Comparison of ENCODE assay signal across 18 cellular contexts in genomic region chrX:110015027-110015426, GRCh38. TPM values are rescaled to one million over a fixed set of nuclear protein-coding genes. Genes with fewer than 3 reads are reported as not detected.
DNase-seq lines count a peak whose midpoint lies in the region; ATAC-seq and TF ChIP-seq lines count a peak whose summit lies in the region.
"Had no signal": no experiment of that assay in that cellular context is flagged by ENCODE, and none has a peak within 500 bp of the region (broad histone marks: within the 10 kb centered on the region; RNA-seq: fewer than 3 reads in every experiment).

No MANE protein-coding gene starts in this region.

- peaks cover 4% of the 10 kb centered on the region for H3K4me1 Mint-ChIP-seq in activated CD8-positive, alpha-beta memory T cell treated with anti-CD3 and anti-CD28 coated beads, Interleukin-2, amount 10 ng/mL, durations not matched to agents 7 days and 5 days

- intact Hi-C loops in body of pancreas (cut with DNase I) (no loop called here), left ventricle myocardium superior (cut with micrococcal nuclease) (no loop called here)

- no peaks in the 10 kb centered on the region for H3K9me2 ChIP-seq in Karpas-422 (replicated peaks; ENCODE audit: insufficient read depth, low read length)

- no peak for TF ChIP-seq POLR2A in body of pancreas (IDR thresholded peaks at IDR 0.05)

- H3K9me3 ChIP-seq in Karpas-422 (ENCODE audit: low read length) (no peaks in the 10 kb centered on the region), body of pancreas (no peaks in the 10 kb centered on the region), neutrophil (no peaks in the 10 kb centered on the region)
- no peaks in the 10 kb centered on the region for H3K9me3 ChIP-seq in effector memory CD4-positive, alpha-beta T cell (ENCODE audit: control insufficient read depth, low read length)
- H3K9me3 ChIP-seq: sigmoid colon, suprapubic skin had no signal

- H3K4me2 ChIP-seq in Karpas-422 (ENCODE audit: low read depth, low read length, poor library complexity, severe bottlenecking) = no peak overlapping the region

- no peaks in the 10 kb centered on the region for H3K9me3 Mint-ChIP-seq in activated CD8-positive, alpha-beta memory T cell treated with anti-CD3 and anti-CD28 coated beads, Interleukin-2, amount 10 ng/mL, durations not matched to agents 7 days and 5 days (ENCODE audit: low read depth)
- H3K9me3 Mint-ChIP-seq: activated CD4-positive, alpha-beta T cell treated with anti-CD3 and anti-CD28 coated beads, Interleukin-2, amount 10 ng/mL, durations not matched to agents 24 days and 14 days; activated naive CD8-positive, alpha-beta T cell treated with anti-CD3 and anti-CD28 coated beads, Interleukin-2, amount 10 ng/mL, durations not matched to agents 7 days and 5 days; activated T-helper 17 cell treated with anti-CD3 and anti-CD28 coated beads, Interleukin-2, amount 50 U/mL, for 72 hours had no signal

- CTCF ChIA-PET in activated CD8-positive, alpha-beta memory T cell treated with anti-CD3 and anti-CD28 coated beads, Interleukin-2, amount 10 ng/mL, durations not matched to agents 7 days and 5 days (lab: Charles Lee) = no interaction called here

- H3K27me3 ChIP-seq in Karpas-422 (ENCODE audit: low read length) (no peaks in the 10 kb centered on the region), body of pancreas (no peaks in the 10 kb centered on the region), neutrophil (no peaks in the 10 kb centered on the region)
- no peaks in the 10 kb centered on the region for H3K27me3 ChIP-seq in effector memory CD4-positive, alpha-beta T cell (replicated peaks; ENCODE audit: control insufficient read depth, insufficient read depth, low read length, poor library complexity, severe bottlenecking)
- H3K27me3 ChIP-seq: sigmoid colon, suprapubic skin had no signal

- H4K20me1 ChIP-seq in Karpas-422 (ENCODE audit: insufficient read depth, low read depth, low read length) = no peaks in the 10 kb centered on the region

- TF ChIP-seq CTCF in body of pancreas (IDR thresholded peaks at IDR 0.05) (no peak), neutrophil (IDR thresholded peaks at IDR 0.05) (no peak)

- ATAC-seq in body of pancreas (no peak), left ventricle myocardium superior (peak; percentile 19), SK-N-SH treated with all-trans-retinoic acid at 6 μM for 48 hours (no peak)
- no peak for ATAC-seq in activated CD8-positive, alpha-beta memory T cell treated with anti-CD3 and anti-CD28 coated beads, Interleukin-2, amount 10 ng/mL, durations not matched to agents 7 days and 5 days
- ATAC-seq: activated T-helper 17 cell treated with anti-CD3 and anti-CD28 coated beads, Interleukin-2, amount 50 U/mL, for 72 hours had no signal

- H3K27me3 Mint-ChIP-seq in activated CD8-positive, alpha-beta memory T cell treated with anti-CD3 and anti-CD28 coated beads, Interleukin-2, amount 10 ng/mL, durations not matched to agents 7 days and 5 days = no peaks in the 10 kb centered on the region
- H3K27me3 Mint-ChIP-seq: activated CD4-positive, alpha-beta T cell treated with anti-CD3 and anti-CD28 coated beads, Interleukin-2, amount 10 ng/mL, durations not matched to agents 24 days and 14 days; activated naive CD8-positive, alpha-beta T cell treated with anti-CD3 and anti-CD28 coated beads, Interleukin-2, amount 10 ng/mL, durations not matched to agents 7 days and 5 days; activated T-helper 17 cell treated with anti-CD3 and anti-CD28 coated beads, Interleukin-2, amount 50 U/mL, for 72 hours had no signal

- 56 to 64% methylated on average over 2 to 3 of the region's 3 CpGs for WGBS in body of pancreas, 2 donors

- H3K36me3 Mint-ChIP-seq in activated CD8-positive, alpha-beta memory T cell treated with anti-CD3 and anti-CD28 coated beads, Interleukin-2, amount 10 ng/mL, durations not matched to agents 7 days and 5 days = peaks cover 28% of the 10 kb centered on the region

- DNase-seq in Karpas-422 (peak; percentile 16), body of pancreas (peak; percentile 14 to 35 (median 28)), left ventricle myocardium superior (no peak), NCI-H1436 (lab: John Stamatoyannopoulos, UW) (no peak)
- no peak for DNase-seq in activated CD8-positive, alpha-beta memory T cell treated with anti-CD3 and anti-CD28 coated beads, Interleukin-2, amount 10 ng/mL, durations not matched to agents 7 days and 5 days
- DNase-seq in effector memory CD4-positive, alpha-beta T cell = no peak
- DNase-seq: activated CD4-positive, alpha-beta T cell treated with anti-CD3 and anti-CD28 coated beads, Interleukin-2, amount 10 ng/mL, durations not matched to agents 24 days and 14 days; activated naive CD8-positive, alpha-beta T cell treated with anti-CD3 and anti-CD28 coated beads, Interleukin-2, amount 10 ng/mL, durations not matched to agents 7 days and 5 days; Calu3; erythroblast; NCI-H2081 treated with DMSO at 0.1 percent for 48 hours; NCI-H510A treated with DMSO at 0.1 percent for 48 hours; occipital lobe; sigmoid colon had no signal

- H3K4me3 ChIP-seq in Karpas-422 (ENCODE audit: low read length) (no peak overlapping the region), body of pancreas (no peak overlapping the region), neutrophil (ENCODE audit: low read depth in 1 of 2, low read length in 1 of 2) (no peak overlapping the region)
- no peak overlapping the region for H3K4me3 ChIP-seq in effector memory CD4-positive, alpha-beta T cell (ENCODE audit: insufficient read depth, low read depth, low read length, poor library complexity, severe bottlenecking)
- H3K4me3 ChIP-seq: sigmoid colon, suprapubic skin had no signal

- H3K9ac ChIP-seq in Karpas-422 (ENCODE audit: low read length) = no peak overlapping the region

- no peak overlapping the region for H3K27ac Mint-ChIP-seq in activated CD8-positive, alpha-beta memory T cell treated with anti-CD3 and anti-CD28 coated beads, Interleukin-2, amount 10 ng/mL, durations not matched to agents 7 days and 5 days
- H3K27ac Mint-ChIP-seq: activated CD4-positive, alpha-beta T cell treated with anti-CD3 and anti-CD28 coated beads, Interleukin-2, amount 10 ng/mL, durations not matched to agents 24 days and 14 days; activated naive CD8-positive, alpha-beta T cell treated with anti-CD3 and anti-CD28 coated beads, Interleukin-2, amount 10 ng/mL, durations not matched to agents 7 days and 5 days; activated T-helper 17 cell treated with anti-CD3 and anti-CD28 coated beads, Interleukin-2, amount 50 U/mL, for 72 hours had no signal

- no peaks in the 10 kb centered on the region for H3K4me1 ChIP-seq in Karpas-422 (ENCODE audit: low read length)
- H3K4me1 ChIP-seq in body of pancreas = peaks cover 39% of the 10 kb centered on the region
- peaks cover 6 to 26% of the 10 kb centered on the region in 2 experiments for H3K4me1 ChIP-seq in neutrophil (ENCODE audit: control insufficient read depth in 1 of 2, insufficient read depth in 1 of 2, low read depth in 1 of 2, low read length in 1 of 2)
- H3K4me1 ChIP-seq in effector memory CD4-positive, alpha-beta T cell (ENCODE audit: control insufficient read depth, insufficient read depth, low read length, poor library complexity, severe bottlenecking) = no peaks in the 10 kb centered on the region
- H3K4me1 ChIP-seq: sigmoid colon had no signal

- H3K4me3 Mint-ChIP-seq in activated CD8-positive, alpha-beta memory T cell treated with anti-CD3 and anti-CD28 coated beads, Interleukin-2, amount 10 ng/mL, durations not matched to agents 7 days and 5 days = no peak overlapping the region
- H3K4me3 Mint-ChIP-seq: activated CD4-positive, alpha-beta T cell treated with anti-CD3 and anti-CD28 coated beads, Interleukin-2, amount 10 ng/mL, durations not matched to agents 24 days and 14 days; activated naive CD8-positive, alpha-beta T cell treated with anti-CD3 and anti-CD28 coated beads, Interleukin-2, amount 10 ng/mL, durations not matched to agents 7 days and 5 days; activated T-helper 17 cell treated with anti-CD3 and anti-CD28 coated beads, Interleukin-2, amount 50 U/mL, for 72 hours had no signal

- no peak overlapping the region for H2AFZ ChIP-seq in Karpas-422 (ENCODE audit: low read length)

- peaks cover 6% of the 10 kb centered on the region; the same call in 1 of the 2 replicates for H3K79me2 ChIP-seq in Karpas-422 (ENCODE audit: low read length)

- H3K27ac ChIP-seq in Karpas-422 (ENCODE audit: low read length) = no peak overlapping the region
- H3K27ac ChIP-seq in body of pancreas = peak overlapping the region in 3 of 4 donors; percentile 31 to 65 (median 65)
- H3K27ac ChIP-seq in neutrophil = peak overlapping the region; percentile 41
- H3K27ac ChIP-seq in effector memory CD4-positive, alpha-beta T cell (ENCODE audit: insufficient read depth, low read length, poor library complexity, severe bottlenecking) = no peak overlapping the region
- H3K27ac ChIP-seq: sigmoid colon, suprapubic skin had no signal

- H3K36me3 ChIP-seq in Karpas-422 (ENCODE audit: insufficient read depth, low read length) (no peaks in the 10 kb centered on the region), body of pancreas (replicated peaks in 1 of 2; ENCODE audit: insufficient read depth in 1 of 2, low read depth in 2 of 2) (no peaks in the 10 kb centered on the region), neutrophil (peaks cover 40% of the 10 kb centered on the region)
- no peaks in the 10 kb centered on the region for H3K36me3 ChIP-seq in effector memory CD4-positive, alpha-beta T cell (ENCODE audit: control insufficient read depth, insufficient read depth, low read length)
- H3K36me3 ChIP-seq: sigmoid colon, suprapubic skin had no signal

TF ChIP-seq in SK-N-SH treated with all-trans-retinoic acid at 6 μM for 48 hours, 23 proteins besides CTCF, POLR2A, EP300 and RAD21:
- TF ChIP-seq POU6F1 (CRISPR knock-in tag; IDR thresholded peaks at IDR 0.05; ENCODE audit: borderline replicate concordance, low read depth) = no peak
- TF ChIP-seq ESRRG (CRISPR knock-in tag; IDR thresholded peaks at IDR 0.05) = no peak

RNA-seq across cellular contexts. Expression of gene TMEM164, which starts 12.1 kb away (rescaled TPM):
- total RNA-seq in Karpas-422 (2014; rRNA removed; shearing (Covaris generic); ENCODE audit: low replicate concordance) = 14.1 and 16.2 TPM in 2 replicates
- total RNA-seq in body of pancreas (100 to 1,000 TPM in 1 of 2 donors, 10 to 100 TPM in 1; 16.1 to 334 TPM), left ventricle myocardium superior (60.4 TPM)
- 10 to 100 TPM; 15.9 to 22.2 TPM for total RNA-seq in activated CD8-positive, alpha-beta memory T cell treated with anti-CD3 and anti-CD28 coated beads, Interleukin-2, amount 10 ng/mL, durations not matched to agents 7 days and 5 days

Comparison
In these comparisons a context has a peak if more than half of its experiments do, and no peak if none do; other contexts are left out.
1. DNase-seq: peak in Karpas-422 (single experiment) and body of pancreas (4 of 4); none in left ventricle myocardium superior (single experiment), activated CD8-positive, alpha-beta memory T cell treated with anti-CD3 and anti-CD28 coated beads, Interleukin-2, amount 10 ng/mL, durations not matched to agents 7 days and 5 days (single experiment), effector memory CD4-positive, alpha-beta T cell (0 of 3) and NCI-H1436 (single experiment).
2. H3K27ac ChIP-seq: peak in body of pancreas (3 of 4) and neutrophil (single experiment); none in Karpas-422 (single experiment) and effector memory CD4-positive, alpha-beta T cell (single experiment).